ENCODE assay signal across 8 cellular contexts in genomic region chr18:50559750-50560680, GRCh38. TPM values are rescaled to one million over a fixed set of nuclear protein-coding genes. Genes with fewer than 3 reads are reported as not detected.
A peak's percentile ranks its signal among the peaks of the same experiment; 100 is the strongest.
DNase-seq lines count a peak whose midpoint lies in the region; ATAC-seq, FAIRE-seq and TF ChIP-seq lines count a peak whose summit lies in the region.

Gene MAPK4 (plus strand): TSS chr18:50560087. CDS start chr18:50663959, 103,872 bp downstream.

- H3K27ac ChIP-seq in gastrocnemius medialis = peak within 1 kb of the TSS; percentile 59 to 78 (median 68)

- peaks cover 0 to 10% of the 10 kb centered on the region in 2 donors for H3K4me1 ChIP-seq in gastrocnemius medialis

- FAIRE-seq in D721Med (lab: Jason Lieb, UNC) = no peak

- peak within 1 kb of the TSS; percentile 84 for H3K4me3 ChIP-seq in iPS-18c (ENCODE audit: insufficient read depth, low read depth, low read length)
- peak within 1 kb of the TSS; percentile 68 to 87 (median 78) for H3K4me3 ChIP-seq in gastrocnemius medialis

- DNase-seq in D721Med (ENCODE audit: insufficient read length, low spot score) = peak; percentile 39
- peak; percentile 38 for DNase-seq in NCI-H2171 (lab: John Stamatoyannopoulos, UW)
- DNase-seq in gastrocnemius medialis = peak; percentile 3 to 21
- DNase-seq in NK-92 treated with Interleukin-12 subunit alpha and Interleukin-12 subunit beta, amount 100 ng/mL, for 24 hours (lab: John Stamatoyannopoulos, UW) = no peak

- ATAC-seq in GM21367 (IDR thresholded peaks at IDR 0.05; ENCODE audit: unreplicated experiment) (peak; percentile 65), gastrocnemius medialis (peak; percentile 87 to 88), HG03280 (IDR thresholded peaks at IDR 0.05; ENCODE audit: unreplicated experiment) (no peak)

- peak; percentile 37 to 41 for TF ChIP-seq POLR2A in gastrocnemius medialis (IDR thresholded peaks at IDR 0.05)

- H3K27me3 Mint-ChIP-seq in brain = peaks cover 6% of the 10 kb centered on the region

- H3K27me3 ChIP-seq in gastrocnemius medialis = peaks cover 0 to 8% (median 4%) of the 10 kb centered on the region in 3 donors

- TF ChIP-seq CTCF in D721Med (IDR thresholded peaks at IDR 0.05; ENCODE audit: insufficient read depth, missing control alignments) (no peak), brain (conservative IDR thresholded peaks at IDR 0.05) (no peak), gastrocnemius medialis (IDR thresholded peaks at IDR 0.05 in 4 of 5, conservative IDR thresholded peaks at IDR 0.05 in 1 of 5) (no peak)

- peak within 1 kb of the TSS; percentile 87 to 90 (median 90) for H3K4me3 Mint-ChIP-seq in brain

- H3K9me3 ChIP-seq in iPS-18c (ENCODE audit: control insufficient read depth, insufficient read depth, low read length) (no peaks in the 10 kb centered on the region), gastrocnemius medialis (peaks cover 0 to 5% (median 0%) of the 10 kb centered on the region in 3 donors)

- H3K4me1 Mint-ChIP-seq in brain = peaks cover 26% of the 10 kb centered on the region

- in situ Hi-C loops in gastrocnemius medialis (cut with MboI; ENCODE audit: low sequenced_read_pairs in 4 of 4) = no loop called here

- H3K36me3 ChIP-seq in gastrocnemius medialis = no peaks in the 10 kb centered on the region

- intact Hi-C loops in gastrocnemius medialis (cut with DNase I; ENCODE audit: low total_unique reads) = loop anchor here (2.0 to 5.0 kb wide), 3 partner anchors 52 to 222 kb away; no protein-coding TSS in a partner anchor

- peak within 1 kb of the TSS; percentile 58 to 85 (median 72) for H3K27ac Mint-ChIP-seq in brain

- no peaks in the 10 kb centered on the region for H3K36me3 Mint-ChIP-seq in brain

- H3K9me3 Mint-ChIP-seq in brain = peaks cover 2 to 11% (median 6%) of the 10 kb centered on the region in 5 experiments

RNA-seq across cellular contexts. Expression of gene MAPK4, which starts in this region (rescaled TPM):
- polyA plus RNA-seq in brain (ENCODE audit: insufficient read depth, low read depth, low replicate concordance) = 28.3 TPM
- total RNA-seq in gastrocnemius medialis = 1 to 10 TPM in 3 of 4 donors, under 1 TPM in 1; 0.68 to 2.4 (median 1.7) TPM
